7 cellular contexts compared by ENCODE assay signal in the genomic region with DNA sequence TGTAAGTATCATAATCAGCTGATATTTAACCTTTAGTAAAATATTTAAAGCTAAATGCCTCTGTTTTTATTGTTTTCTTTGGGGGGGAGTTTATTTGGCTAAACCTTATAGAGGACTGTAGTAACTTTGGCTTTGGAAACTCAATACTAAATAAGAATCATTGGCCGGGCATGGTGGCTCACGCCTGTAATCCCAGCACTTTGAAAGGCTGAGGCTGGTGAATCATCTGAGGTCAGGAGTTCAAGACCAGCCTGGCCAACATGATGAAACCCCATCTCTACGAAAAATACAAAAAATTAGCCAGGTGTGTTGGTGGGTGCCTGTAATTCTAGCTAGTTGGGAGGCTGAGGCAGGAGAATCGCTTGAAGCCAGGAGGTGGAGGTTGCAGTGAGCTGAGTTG. TPM values are rescaled to one million over a fixed set of nuclear protein-coding genes. Genes with fewer than 3 reads are reported as not detected.
DNase-seq lines count a peak whose midpoint lies in the region; FAIRE-seq and TF ChIP-seq lines count a peak whose summit lies in the region.
"Not testable (repeated sequence)": the region's sequence is repeated elsewhere in the genome, so short reads cannot be mapped to it uniquely, and the experiment has no call there.

No MANE protein-coding gene starts in this region.

- DNase-seq in EH (ENCODE audit: low read depth) (peak; percentile 5), LHCN-M2 (ENCODE audit: low read depth) (peak; percentile 24), RPMI7951 (ENCODE audit: low read depth) (peak; percentile 3), amniotic epithelial cell (ENCODE audit: low read depth) (peak; percentile 29), choroid plexus epithelial cell (ENCODE audit: low read depth) (peak; percentile 25), iris pigment epithelial cell (ENCODE audit: low read depth) (peak; percentile 61)
- not testable (repeated sequence) for DNase-seq in H54 (ENCODE audit: insufficient read length, low spot score)

- not testable (repeated sequence) for H3K4me3 ChIP-seq in choroid plexus epithelial cell (ENCODE audit: low read depth, low read length)

- TF ChIP-seq CTCF in choroid plexus epithelial cell (conservative IDR thresholded peaks at IDR 0.05; ENCODE audit: low read depth, low read length), result not testable (repeated sequence)

- TF ChIP-seq POLR2A in H54 (IDR thresholded peaks at IDR 0.05; ENCODE audit: low read depth, low read length), result not testable (repeated sequence)

- peak; percentile 75 for FAIRE-seq in H54 (lab: Jason Lieb, UNC)

RNA-seq across cellular contexts. Expression of gene EIF4EBP3, which starts 59.3 kb away (rescaled TPM):
- 1.6 TPM in 1 of 2 replicates, not detected in the other for total RNA-seq in LHCN-M2 (2014; rRNA removed)
- polyA plus RNA-seq in LHCN-M2 (2012), result 4.0 TPM
- not detected in 2 replicates for total RNA-seq in RPMI7951 (2014; rRNA removed; shearing (Covaris generic))
